ENCODE assay signal across 1 cellular context in genomic region chr9:18105996-18106595, GRCh38.
TF ChIP-seq lines count a peak whose summit lies in the region.

No MANE protein-coding gene starts in this region.

TF ChIP-seq in H1, 55 proteins besides CTCF, POLR2A, EP300 and RAD21 (continued from another document):
- TF ChIP-seq SIN3A (conservative IDR thresholded peaks at IDR 0.05 in 1 of 2, IDR thresholded peaks at IDR 0.05 in 1 of 2; ENCODE audit: low read depth in 1 of 2, low read length in 2 of 2) (no peak), JUN (IDR thresholded peaks at IDR 0.05; ENCODE audit: low read depth, low read length) (no peak), RXRA (IDR thresholded peaks at IDR 0.05; ENCODE audit: insufficient read depth, low read depth, low read length) (no peak), PHF8 (conservative IDR thresholded peaks at IDR 0.05; ENCODE audit: low read depth, low read length) (no peak), SAP30 (IDR thresholded peaks at IDR 0.05; ENCODE audit: insufficient read depth, insufficient replicate concordance, low read length) (no peak), CHD1 (IDR thresholded peaks at IDR 0.05; ENCODE audit: low read depth, low read length) (no peak), ATF2 (IDR thresholded peaks at IDR 0.05; ENCODE audit: low read length) (no peak), HDAC2 (IDR thresholded peaks at IDR 0.05; ENCODE audit: borderline replicate concordance in 1 of 2, low read depth in 2 of 2, low read length in 2 of 2) (no peak), CREB1 (IDR thresholded peaks at IDR 0.05) (no peak)
